In the genomic region with DNA sequence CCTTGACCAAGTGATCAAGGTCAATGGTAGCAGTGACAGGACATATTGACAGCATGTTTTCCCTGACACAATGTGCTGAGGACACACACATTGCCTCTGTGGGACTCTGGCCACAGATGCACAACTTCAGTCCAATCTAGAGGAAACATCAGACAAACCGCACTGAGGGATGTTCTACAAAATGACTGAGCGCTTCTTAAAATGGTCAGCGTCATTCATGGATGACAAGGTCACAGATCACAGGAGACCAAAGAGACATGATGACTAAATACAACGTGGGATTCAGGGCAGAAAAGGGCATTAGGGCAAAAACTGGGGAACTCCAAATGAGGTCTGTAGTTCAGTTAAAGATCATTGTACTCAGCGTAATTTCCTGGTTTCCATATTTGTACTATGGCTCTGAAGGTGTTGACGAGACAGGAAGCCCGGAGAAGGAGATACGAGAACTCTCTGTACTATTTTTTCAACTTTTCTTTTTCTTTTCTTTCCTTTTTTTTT, we compare ENCODE assay signal across 8 cellular contexts. TPM values are rescaled to one million over a fixed set of nuclear protein-coding genes. Genes with fewer than 3 reads are reported as not detected.
A peak's percentile ranks its signal among the peaks of the same experiment; 100 is the strongest.
DNase-seq lines count a peak whose midpoint lies in the region; ATAC-seq and TF ChIP-seq lines count a peak whose summit lies in the region.

No MANE protein-coding gene starts in this region.

- no peak for TF ChIP-seq CTCF in GM06990 (IDR thresholded peaks at IDR 0.05; ENCODE audit: insufficient read depth, low read length, poor library complexity, severe bottlenecking)
- no peak for TF ChIP-seq CTCF in choroid plexus epithelial cell (conservative IDR thresholded peaks at IDR 0.05; ENCODE audit: low read depth, low read length)

- ATAC-seq in GM21717 (IDR thresholded peaks at IDR 0.05; ENCODE audit: unreplicated experiment) = peak; percentile 63

- no peak overlapping the region for H3K27ac ChIP-seq in substantia nigra (ENCODE audit: low read depth, low read length, poor library complexity, severe bottlenecking)

- H3K27me3 ChIP-seq in GM06990 (replicated peaks; ENCODE audit: control insufficient read depth, insufficient read depth, low read length) = no peaks in the 10 kb centered on the region
- no peaks in the 10 kb centered on the region for H3K27me3 ChIP-seq in MG63

- H3K36me3 ChIP-seq in GM06990 (ENCODE audit: control insufficient read depth, insufficient read depth, low read length) = peaks cover 5% of the 10 kb centered on the region
- no peaks in the 10 kb centered on the region for H3K36me3 ChIP-seq in MG63

- no peak overlapping the region for H3K4me3 ChIP-seq in GM06990 (replicated peaks; ENCODE audit: low read depth, low read length)
- no peak overlapping the region for H3K4me3 ChIP-seq in choroid plexus epithelial cell (ENCODE audit: low read depth, low read length)
- H3K4me3 ChIP-seq in MG63 = no peak overlapping the region

- DNase-seq in GM06990 (ENCODE audit: extremely low read depth, insufficient read length) (peak; percentile 80), RPMI7951 (ENCODE audit: low read depth) (peak; percentile 48), choroid plexus epithelial cell (ENCODE audit: low read depth) (peak; percentile 22), DMS153 treated with DMSO at 0.1 percent for 48 hours (lab: John Stamatoyannopoulos, UW; ENCODE audit: unreplicated experiment) (no peak), substantia nigra (lab: John Stamatoyannopoulos, UW) (no peak), MG63 (no peak), DMS 273 (lab: John Stamatoyannopoulos, UW; ENCODE audit: unreplicated experiment) (no peak)

- H3K9me3 ChIP-seq in MG63 = no peaks in the 10 kb centered on the region

RNA-seq across cellular contexts. Expression of gene PBX4, which starts 20.6 kb away (rescaled TPM):
- total RNA-seq in RPMI7951 (2014; rRNA removed; shearing (Covaris generic)) = 2.1 and 3.0 TPM in 2 replicates
- 2.4 and 15.5 TPM in 2 replicates for total RNA-seq in MG63 (2014; rRNA removed; shearing (Covaris generic); ENCODE audit: low replicate concordance)

RNA-seq across cellular contexts. Expression of gene LPAR2, which starts 30.2 kb away (rescaled TPM):
- 0.72 and 1.4 TPM in 2 replicates for total RNA-seq in RPMI7951 (2014; rRNA removed; shearing (Covaris generic))
- 0.79 TPM in 1 of 2 replicates, not detected in the other for total RNA-seq in MG63 (2014; rRNA removed; shearing (Covaris generic); ENCODE audit: low replicate concordance)

RNA-seq across cellular contexts. Expression of gene GMIP, which starts 45.6 kb away (rescaled TPM):
- 2.3 and 3.3 TPM in 2 replicates for total RNA-seq in RPMI7951 (2014; rRNA removed; shearing (Covaris generic))
- 2.7 and 12.4 TPM in 2 replicates for total RNA-seq in MG63 (2014; rRNA removed; shearing (Covaris generic); ENCODE audit: low replicate concordance)

RNA-seq across cellular contexts. Expression of gene CILP2, which starts 59.8 kb away (rescaled TPM):
- under 0.01 and 0.20 TPM in 2 replicates for total RNA-seq in RPMI7951 (2014; rRNA removed; shearing (Covaris generic))
- total RNA-seq in MG63 (2014; rRNA removed; shearing (Covaris generic); ENCODE audit: low replicate concordance) = 0.66 and 1.1 TPM in 2 replicates

Comparison
In these comparisons a context has a peak if more than half of its experiments do, and no peak if none do; other contexts are left out.
1. DNase-seq: peak in GM06990 (single experiment), RPMI7951 (single experiment) and choroid plexus epithelial cell (single experiment); none in DMS153 treated with DMSO at 0.1 percent for 48 hours (single experiment), substantia nigra (0 of 49), MG63 (single experiment) and DMS 273 (single experiment).